15 cellular contexts compared by ENCODE assay signal in genomic region chr2:71385008-71385407, GRCh38. TPM values are rescaled to one million over a fixed set of nuclear protein-coding genes. Genes with fewer than 3 reads are reported as not detected.
DNase-seq lines count a peak whose midpoint lies in the region; ATAC-seq and TF ChIP-seq lines count a peak whose summit lies in the region.
"Had no signal": no experiment of that assay in that cellular context is flagged by ENCODE, and none has a peak within 500 bp of the region (broad histone marks: within the 10 kb centered on the region; RNA-seq: fewer than 3 reads in every experiment).

No MANE protein-coding gene starts in this region.

- WGBS in esophagus muscularis mucosa, result 50% methylated on average over 1 of the region's 1 CpG
- 7 to 24% (median 9%) methylated on average over 1 of the region's 1 CpG for WGBS in psoas muscle, 3 donors

- no peak overlapping the region for H3K27ac Mint-ChIP-seq in activated CD4-positive, alpha-beta T cell treated with anti-CD3 and anti-CD28 coated beads, Interleukin-2, amount 10 ng/mL, durations not matched to agents 7 days and 5 days
- no peak overlapping the region for H3K27ac Mint-ChIP-seq in activated CD4-positive, alpha-beta memory T cell treated with anti-CD3 and anti-CD28 coated beads, Interleukin-2, amount 10 ng/mL, durations not matched to agents 7 days and 5 days
- H3K27ac Mint-ChIP-seq: activated T-cell treated with anti-CD3 and anti-CD28 coated beads, Interleukin-2, amount 50 U/mL, for 24 hours; progenitor cell of endocrine pancreas had no signal

- no peaks in the 10 kb centered on the region for H3K9me3 ChIP-seq in esophagus muscularis mucosa
- H3K9me3 ChIP-seq in psoas muscle, result no peaks in the 10 kb centered on the region

- H3K36me3 Mint-ChIP-seq in activated CD4-positive, alpha-beta T cell treated with anti-CD3 and anti-CD28 coated beads, Interleukin-2, amount 10 ng/mL, durations not matched to agents 7 days and 5 days (ENCODE audit: low read depth), result peaks cover 57% of the 10 kb centered on the region
- peaks cover 57% of the 10 kb centered on the region for H3K36me3 Mint-ChIP-seq in activated CD4-positive, alpha-beta memory T cell treated with anti-CD3 and anti-CD28 coated beads, Interleukin-2, amount 10 ng/mL, durations not matched to agents 7 days and 5 days (ENCODE audit: low read depth)

- peaks cover 14 to 79% (median 54%) of the 10 kb centered on the region in 4 donors for H3K36me3 ChIP-seq in esophagus muscularis mucosa
- H3K36me3 ChIP-seq in psoas muscle (ENCODE audit: insufficient read depth in 1 of 2, low read depth in 1 of 2), result peaks cover 3 to 99% of the 10 kb centered on the region in 2 donors

- in situ Hi-C loops in SK-MEL-5 (cut with HindIII; ENCODE audit: low pct_unique_long_range_greater_than_20kb, low sequenced_read_pairs), result no loop called here

- H3K27ac ChIP-seq in esophagus muscularis mucosa (replicated peaks in 1 of 4), result peak overlapping the region in 3 of 4 donors; percentile 32 to 52 (median 44)
- peak overlapping the region; percentile 51 for H3K27ac ChIP-seq in psoas muscle
- H3K27ac ChIP-seq: VCaP had no signal

- intact Hi-C loops in esophagus muscularis mucosa (cut with DNase I) (no loop called here), psoas muscle (cut with DNase I) (no loop called here)

- H3K27me3 Mint-ChIP-seq in activated CD4-positive, alpha-beta T cell treated with anti-CD3 and anti-CD28 coated beads, Interleukin-2, amount 10 ng/mL, durations not matched to agents 7 days and 5 days, result no peaks in the 10 kb centered on the region
- no peaks in the 10 kb centered on the region for H3K27me3 Mint-ChIP-seq in activated CD4-positive, alpha-beta memory T cell treated with anti-CD3 and anti-CD28 coated beads, Interleukin-2, amount 10 ng/mL, durations not matched to agents 7 days and 5 days
- H3K27me3 Mint-ChIP-seq: activated T-cell treated with anti-CD3 and anti-CD28 coated beads, Interleukin-2, amount 50 U/mL, for 24 hours; central memory CD8-positive, alpha-beta T cell; progenitor cell of endocrine pancreas had no signal

- POLR2A ChIA-PET in activated CD4-positive, alpha-beta T cell treated with anti-CD3 and anti-CD28 coated beads, Interleukin-2, amount 10 ng/mL, durations not matched to agents 7 days and 5 days (lab: Charles Lee), result no interaction called here
- POLR2A ChIA-PET in activated CD4-positive, alpha-beta memory T cell treated with anti-CD3 and anti-CD28 coated beads, Interleukin-2, amount 10 ng/mL, durations not matched to agents 7 days and 5 days (lab: Charles Lee), result no interaction called here

- H3K4me3 ChIP-seq in esophagus muscularis mucosa, result no peak overlapping the region
- no peak overlapping the region for H3K4me3 ChIP-seq in psoas muscle
- H3K4me3 ChIP-seq: lung had no signal

- peaks cover 5% of the 10 kb centered on the region for H3K9me3 Mint-ChIP-seq in activated CD4-positive, alpha-beta T cell treated with anti-CD3 and anti-CD28 coated beads, Interleukin-2, amount 10 ng/mL, durations not matched to agents 7 days and 5 days
- H3K9me3 Mint-ChIP-seq in activated CD4-positive, alpha-beta memory T cell treated with anti-CD3 and anti-CD28 coated beads, Interleukin-2, amount 10 ng/mL, durations not matched to agents 7 days and 5 days, result no peaks in the 10 kb centered on the region
- H3K9me3 Mint-ChIP-seq: activated T-cell treated with anti-CD3 and anti-CD28 coated beads, Interleukin-2, amount 50 U/mL, for 24 hours; central memory CD8-positive, alpha-beta T cell had no signal

- H3K27me3 ChIP-seq in esophagus muscularis mucosa (no peaks in the 10 kb centered on the region), psoas muscle (ENCODE audit: insufficient read depth in 3 of 3, low read length in 2 of 3) (no peaks in the 10 kb centered on the region)

- no peaks in the 10 kb centered on the region for H3K4me1 Mint-ChIP-seq in activated CD4-positive, alpha-beta T cell treated with anti-CD3 and anti-CD28 coated beads, Interleukin-2, amount 10 ng/mL, durations not matched to agents 7 days and 5 days
- no peaks in the 10 kb centered on the region for H3K4me1 Mint-ChIP-seq in activated CD4-positive, alpha-beta memory T cell treated with anti-CD3 and anti-CD28 coated beads, Interleukin-2, amount 10 ng/mL, durations not matched to agents 7 days and 5 days

- no peak for TF ChIP-seq POLR2A in esophagus muscularis mucosa (IDR thresholded peaks at IDR 0.05; ENCODE audit: low read depth)

- CTCF ChIA-PET in activated CD4-positive, alpha-beta T cell treated with anti-CD3 and anti-CD28 coated beads, Interleukin-2, amount 10 ng/mL, durations not matched to agents 7 days and 5 days (lab: Charles Lee), result interaction anchor here (1.0 kb wide), 1 partner anchor 19 kb away, joined by 3 read pairs; no protein-coding TSS in a partner anchor
- CTCF ChIA-PET in activated CD4-positive, alpha-beta memory T cell treated with anti-CD3 and anti-CD28 coated beads, Interleukin-2, amount 10 ng/mL, durations not matched to agents 7 days and 5 days (lab: Charles Lee), result no interaction called here

- TF ChIP-seq EP300 in esophagus muscularis mucosa (IDR thresholded peaks at IDR 0.05), result no peak

- peaks cover 6 to 20% (median 15%) of the 10 kb centered on the region in 4 donors for H3K4me1 ChIP-seq in esophagus muscularis mucosa
- peaks cover 12% of the 10 kb centered on the region for H3K4me1 ChIP-seq in psoas muscle

- ATAC-seq in psoas muscle (peak; percentile 65 to 75 (median 71)), GM19463 (IDR thresholded peaks at IDR 0.05; ENCODE audit: unreplicated experiment) (no peak)

- H3K4me3 Mint-ChIP-seq in activated CD4-positive, alpha-beta T cell treated with anti-CD3 and anti-CD28 coated beads, Interleukin-2, amount 10 ng/mL, durations not matched to agents 7 days and 5 days, result no peak overlapping the region
- H3K4me3 Mint-ChIP-seq in activated CD4-positive, alpha-beta memory T cell treated with anti-CD3 and anti-CD28 coated beads, Interleukin-2, amount 10 ng/mL, durations not matched to agents 7 days and 5 days, result no peak overlapping the region
- H3K4me3 Mint-ChIP-seq: activated T-cell treated with anti-CD3 and anti-CD28 coated beads, Interleukin-2, amount 50 U/mL, for 24 hours; central memory CD8-positive, alpha-beta T cell had no signal

- peak; percentile 52 for DNase-seq in GM04504 (ENCODE audit: low read depth)
- peak; percentile 75 for DNase-seq in SK-MEL-5 (ENCODE audit: low read depth, low spot score)
- DNase-seq in esophagus muscularis mucosa (ENCODE audit: extremely low spot score), result no peak
- no peak for DNase-seq in psoas muscle
- DNase-seq in activated CD4-positive, alpha-beta T cell treated with anti-CD3 and anti-CD28 coated beads, Interleukin-2, amount 10 ng/mL, durations not matched to agents 7 days and 5 days, result no peak
- DNase-seq in NCI-H2107 treated with DMSO at 0.1 percent for 48 hours (lab: John Stamatoyannopoulos, UW; ENCODE audit: unreplicated experiment), result no peak
- no peak for DNase-seq in activated CD4-positive, alpha-beta memory T cell treated with anti-CD3 and anti-CD28 coated beads, Interleukin-2, amount 10 ng/mL, durations not matched to agents 7 days and 5 days
- DNase-seq: activated T-cell treated with anti-CD3 and anti-CD28 coated beads, Interleukin-2, amount 50 U/mL, for 24 hours; head of caudate nucleus; MM.1S had no signal

- TF ChIP-seq CTCF in esophagus muscularis mucosa (IDR thresholded peaks at IDR 0.05) (no peak), psoas muscle (IDR thresholded peaks at IDR 0.05) (no peak)

RNA-seq across cellular contexts. Expression of gene ZNF638, which starts 53.4 kb away (rescaled TPM):
- 166 and 191 TPM in 2 replicates for total RNA-seq in SK-MEL-5 (2014; rRNA removed; shearing (Covaris generic))
- polyA plus RNA-seq in SK-MEL-5 (2015; cell fraction: cytosol; rRNA removed), result 80.3 and 96.1 TPM in 2 replicates
- 316 TPM in 2 replicates for polyA plus RNA-seq in SK-MEL-5 (2015; cell fraction: nucleus; rRNA removed)
- 100 to 1,000 TPM in 1 of 4 donors, 10 to 100 TPM in 3; 77.1 to 132 (median 86.4) TPM for total RNA-seq in esophagus muscularis mucosa
- 10 to 100 TPM; 62.3 to 73.6 (median 65.4) TPM for total RNA-seq in psoas muscle
- polyA plus RNA-seq in psoas muscle, result 10 to 100 TPM; 50.5 to 58.6 (median 56.3) TPM
- total RNA-seq in activated CD4-positive, alpha-beta T cell treated with anti-CD3 and anti-CD28 coated beads, Interleukin-2, amount 10 ng/mL, durations not matched to agents 7 days and 5 days, result 100 to 1,000 TPM in 1 of 2 experiments, 10 to 100 TPM in 1; 87.6 to 101 TPM
- 10 to 100 TPM; 78.6 to 79.3 TPM for total RNA-seq in activated CD4-positive, alpha-beta memory T cell treated with anti-CD3 and anti-CD28 coated beads, Interleukin-2, amount 10 ng/mL, durations not matched to agents 7 days and 5 days

Comparison
In these comparisons a context has a peak if more than half of its experiments do, and no peak if none do; other contexts are left out.
1. DNase-seq: peak in GM04504 (single experiment) and SK-MEL-5 (single experiment); none in esophagus muscularis mucosa (single experiment), psoas muscle (0 of 2), activated CD4-positive, alpha-beta T cell treated with anti-CD3 and anti-CD28 coated beads, Interleukin-2, amount 10 ng/mL, durations not matched to agents 7 days and 5 days (single experiment), NCI-H2107 treated with DMSO at 0.1 percent for 48 hours (single experiment) and activated CD4-positive, alpha-beta memory T cell treated with anti-CD3 and anti-CD28 coated beads, Interleukin-2, amount 10 ng/mL, durations not matched to agents 7 days and 5 days (single experiment).